ENCODE assay signal across 8 cellular contexts in genomic region chr22:39241632-39242388, GRCh38. TPM values are rescaled to one million over a fixed set of nuclear protein-coding genes. Genes with fewer than 3 reads are reported as not detected.
DNase-seq lines count a peak whose midpoint lies in the region; ATAC-seq, FAIRE-seq and TF ChIP-seq lines count a peak whose summit lies in the region.

No MANE protein-coding gene starts in this region.

- H3K4me3 ChIP-seq in LNCaP clone FGC (ENCODE audit: low read depth, low read length) (peak overlapping the region; percentile 69), keratinocyte (ENCODE audit: control insufficient read depth in 2 of 3, extremely low read depth in 1 of 3, insufficient read depth in 2 of 3, low read depth in 1 of 3, low read length in 3 of 3) (peak overlapping the region; percentile 26 to 87 (median 64))

- DNase-seq in LNCaP clone FGC (ENCODE audit: low read depth) (no peak), activated gamma-delta T cell treated with Interleukin-2 at 50 U/mL for 16 hours (peak; percentile 66), keratinocyte (ENCODE audit: low read depth, low spot score) (no peak), midbrain (lab: John Stamatoyannopoulos, UW) (no peak)
- DNase-seq in stimulated activated naive CD8-positive, alpha-beta T cell treated with anti-CD3 and anti-CD28 coated beads, Interleukin-15, amount 100 ng/mL, for 72 hours: peak in 1 of 2 donors; percentile 18

- H3K9ac ChIP-seq in keratinocyte (ENCODE audit: control insufficient read depth, extremely low read depth, insufficient read depth, low read length): peak overlapping the region; percentile 76

- H4K20me1 ChIP-seq in keratinocyte (ENCODE audit: control insufficient read depth, extremely low read depth, insufficient read depth, low read length): no peaks in the 10 kb centered on the region

- H3K36me3 ChIP-seq in keratinocyte (ENCODE audit: control insufficient read depth in 2 of 2, extremely low read depth in 1 of 2, insufficient read depth in 2 of 2, low read length in 2 of 2): no peaks in the 10 kb centered on the region

- H3K27me3 Mint-ChIP-seq in stimulated activated naive CD8-positive, alpha-beta T cell treated with anti-CD3 and anti-CD28 coated beads, Interleukin-15, amount 100 ng/mL, for 72 hours: peaks cover 86% of the 10 kb centered on the region

- peak overlapping the region; percentile 72 for H3K4me2 ChIP-seq in keratinocyte (ENCODE audit: control insufficient read depth, extremely low read depth, insufficient read depth, low read depth, low read length)

- H3K9me1 ChIP-seq in keratinocyte (ENCODE audit: control insufficient read depth, extremely low read depth, insufficient read depth, low read length): no peaks in the 10 kb centered on the region

- peaks cover 3% of the 10 kb centered on the region for H3K27me3 ChIP-seq in keratinocyte (ENCODE audit: control insufficient read depth, extremely low read depth, insufficient read depth, low read length)

- no peak overlapping the region for H2AFZ ChIP-seq in keratinocyte (ENCODE audit: control insufficient read depth, low read length)

- no peaks in the 10 kb centered on the region for H3K9me3 Mint-ChIP-seq in stimulated activated naive CD8-positive, alpha-beta T cell treated with anti-CD3 and anti-CD28 coated beads, Interleukin-15, amount 100 ng/mL, for 72 hours

- no peak overlapping the region for H3K27ac ChIP-seq in keratinocyte (ENCODE audit: control insufficient read depth, insufficient read depth, low read length)

- peaks cover 45% of the 10 kb centered on the region for H3K4me1 ChIP-seq in keratinocyte (ENCODE audit: control insufficient read depth, extremely low read depth, insufficient read depth, low read length)

- H3K4me1 Mint-ChIP-seq in stimulated activated naive CD8-positive, alpha-beta T cell treated with anti-CD3 and anti-CD28 coated beads, Interleukin-15, amount 100 ng/mL, for 72 hours: peaks cover 83% of the 10 kb centered on the region

- peak overlapping the region in 1 of 2 donors; percentile 86 for H3K27ac Mint-ChIP-seq in stimulated activated naive CD8-positive, alpha-beta T cell treated with anti-CD3 and anti-CD28 coated beads, Interleukin-15, amount 100 ng/mL, for 72 hours

- no peak for TF ChIP-seq CTCF in LNCaP clone FGC (IDR thresholded peaks at IDR 0.05; ENCODE audit: control insufficient read depth, extremely low read depth, insufficient read depth)
- TF ChIP-seq CTCF in keratinocyte (optimal IDR thresholded peaks at IDR 0.05 in 1 of 3, IDR thresholded peaks at IDR 0.05 in 1 of 3, conservative IDR thresholded peaks at IDR 0.05 in 1 of 3; ENCODE audit: extremely low read depth in 1 of 3, insufficient read depth in 2 of 3, low read length in 3 of 3): no peak

- no peak for FAIRE-seq in keratinocyte (lab: Jason Lieb, UNC)

- peaks cover 25% of the 10 kb centered on the region for H3K79me2 ChIP-seq in keratinocyte (ENCODE audit: control insufficient read depth, insufficient read depth, low read length)

- no peaks in the 10 kb centered on the region for H3K9me3 ChIP-seq in keratinocyte (ENCODE audit: control insufficient read depth, low read depth, low read length)

- no peak for ATAC-seq in stimulated activated naive CD8-positive, alpha-beta T cell treated with anti-CD3 and anti-CD28 coated beads, Interleukin-15, amount 100 ng/mL, for 72 hours
- no peak for ATAC-seq in HG03280 (IDR thresholded peaks at IDR 0.05; ENCODE audit: unreplicated experiment)
- no peak for ATAC-seq in GM18861 (IDR thresholded peaks at IDR 0.05; ENCODE audit: unreplicated experiment)
- no peak for ATAC-seq in GM21515 (IDR thresholded peaks at IDR 0.05; ENCODE audit: unreplicated experiment)

- dilution Hi-C loops in keratinocyte (cut with MboI; ENCODE audit: extremely low pct_ligation_motif_present, low sequenced_read_pairs): no loop called here

- peak overlapping the region; percentile 87 to 89 for H3K4me3 Mint-ChIP-seq in stimulated activated naive CD8-positive, alpha-beta T cell treated with anti-CD3 and anti-CD28 coated beads, Interleukin-15, amount 100 ng/mL, for 72 hours

RNA-seq across cellular contexts. Expression of gene PDGFB, which starts 3.0 kb away (rescaled TPM):
- polyA plus RNA-seq in keratinocyte: 4.3 to 10.3 TPM (median 6.0 TPM) in 3 replicates
- polyA plus RNA-seq in keratinocyte (2011; ENCODE audit: low read depth): 4.1 TPM
- 5.7 and 7.5 TPM in 2 replicates for polyA plus RNA-seq in keratinocyte (2011; cell fraction: cytosol; rRNA removed)
- polyA plus RNA-seq in keratinocyte (2011; cell fraction: nucleus; rRNA removed): 13.7 and 15.8 TPM in 2 replicates
- polyA plus RNA-seq in keratinocyte (2012; ENCODE audit: low replicate concordance): 2.2 and 8.5 TPM in 2 replicates
- 4.4 to 17.7 TPM (median 4.6 TPM) in 3 replicates for polyA minus RNA-seq in keratinocyte
- 9.4 TPM for polyA minus RNA-seq in keratinocyte (2011; cell fraction: cytosol; rRNA and poly(A)+ RNA removed)
- 9.4 and 9.9 TPM in 2 replicates for polyA minus RNA-seq in keratinocyte (2011; cell fraction: nucleus; rRNA and poly(A)+ RNA removed)
